ENCODE assay signal across 14 cellular contexts in genomic region chr15:69531302-69532027, GRCh38.
DNase-seq lines count a peak whose midpoint lies in the region; ATAC-seq, FAIRE-seq and TF ChIP-seq lines count a peak whose summit lies in the region.
"Had no signal": no experiment of that assay in that cellular context is flagged by ENCODE, and none has a peak within 500 bp of the region (broad histone marks: within the 10 kb centered on the region; RNA-seq: fewer than 3 reads in every experiment).

No MANE protein-coding gene starts in this region.

- H2BK5ac ChIP-seq in H1 (ENCODE audit: low read depth, low read length): 0 out of 2 replicates have a peak overlapping the region, but pooled peaks have one; percentile 23
- no peak overlapping the region for H2BK5ac ChIP-seq in neuronal stem cell (ENCODE audit: low read length)

- H2BK15ac ChIP-seq in H1 (ENCODE audit: low read length) (no peak overlapping the region), neuronal stem cell (ENCODE audit: low read length) (no peak overlapping the region)

- H2AFZ ChIP-seq in H1 (ENCODE audit: low read length) (no peak overlapping the region), neuronal stem cell (ENCODE audit: low read length) (peak overlapping the region; percentile 59)

- no peaks in the 10 kb centered on the region for H3K27me3 ChIP-seq in H1 (replicated peaks in 1 of 4; ENCODE audit: control insufficient read depth in 3 of 4, extremely low read depth in 1 of 4, insufficient read depth in 3 of 4, low read length in 3 of 4)
- H3K27me3 ChIP-seq in neuronal stem cell (ENCODE audit: control insufficient read depth in 3 of 3, insufficient read depth in 3 of 3, low read depth in 1 of 3, low read length in 3 of 3): peaks cover 0 to 62% (median 0%) of the 10 kb centered on the region in 3 experiments
- H3K27me3 ChIP-seq: adrenal gland had no signal

- no peak overlapping the region for H3K14ac ChIP-seq in H1 (ENCODE audit: insufficient read length)
- H3K14ac ChIP-seq in neuronal stem cell (ENCODE audit: low read length): no peak overlapping the region

- H3K4ac ChIP-seq in H1 (replicated peaks; ENCODE audit: insufficient read length, low read depth, low read length) (peak overlapping the region; percentile 33), neuronal stem cell (ENCODE audit: low read length) (no peak overlapping the region)

- H3K23ac ChIP-seq in H1 (ENCODE audit: insufficient read length): no peak overlapping the region
- H3K23ac ChIP-seq in neuronal stem cell (ENCODE audit: low read depth, low read length, poor library complexity): no peak overlapping the region

- FAIRE-seq in H1 (lab: Jason Lieb, UNC): no peak
- FAIRE-seq: TTC549 had no signal

- CTCF ChIA-PET in H1 (lab: Charles Lee; ENCODE audit: partially characterized antibody): interaction anchor here (0.7 to 2.1 kb wide), 9 partner anchors 8 to 303 kb away, joined by 3 to 10 read pairs (median 3); no protein-coding TSS in a partner anchor

- TF ChIP-seq POLR2A in H1 (IDR thresholded peaks at IDR 0.05; ENCODE audit: control extremely low read depth in 1 of 2, low read depth in 2 of 2, low read length in 2 of 2): no peak

- TF ChIP-seq EP300 in H1 (IDR thresholded peaks at IDR 0.05; ENCODE audit: borderline replicate concordance in 1 of 2, low read depth in 2 of 2, low read length in 2 of 2): no peak

- H2BK20ac ChIP-seq in H1 (ENCODE audit: low read length): peak overlapping the region; percentile 87

- POLR2A ChIA-PET in H1 (lab: Charles Lee; ENCODE audit: partially characterized antibody): interaction anchor here (1.4 to 1.5 kb wide), 2 partner anchors 30 to 79 kb away, joined by 4 to 5 read pairs; partner anchors contain the start of gene RPLP1

- H4K91ac ChIP-seq in H1 (replicated peaks; ENCODE audit: insufficient read length, low read length): no peak overlapping the region
- H4K91ac ChIP-seq in neuronal stem cell (ENCODE audit: low read depth, low read length, poor library complexity): no peak overlapping the region

- no peak overlapping the region for H4K5ac ChIP-seq in H1 (ENCODE audit: insufficient read length, low read depth, low read length)

- H2BK120ac ChIP-seq in H1 (replicated peaks; ENCODE audit: low read depth, low read length) (no peak overlapping the region), neuronal stem cell (ENCODE audit: low read depth, low read length) (no peak overlapping the region)

- DNase-seq in H4 (ENCODE audit: low spot score): peak; percentile 33
- DNase-seq in NCI-H1105 treated with DMSO at 0.1 percent for 48 hours (lab: John Stamatoyannopoulos, UW): peak; percentile 74
- DNase-seq in H1 (ENCODE audit: low read depth in 1 of 2, low spot score in 2 of 2): peak in 1 of 2 experiments; percentile 58
- DNase-seq in neuronal stem cell (ENCODE audit: low spot score): no peak
- DNase-seq in NCI-H2196 treated with DMSO at 0.1 percent for 48 hours (lab: John Stamatoyannopoulos, UW; ENCODE audit: unreplicated experiment): no peak
- no peak for DNase-seq in DMS79 (lab: John Stamatoyannopoulos, UW)
- no peak for DNase-seq in NCI-H2227 treated with DMSO at 0.1 percent for 48 hours (lab: John Stamatoyannopoulos, UW)
- DNase-seq: activated CD4-positive, alpha-beta T cell treated with anti-CD3 and anti-CD28 coated beads, Interleukin-2, amount 50 U/mL, for 48 hours; adrenal gland; HCEC 1CT; Karpas-422; NCI-H2029 had no signal

- H3K4me1 ChIP-seq in H1 (replicated peaks in 1 of 4; ENCODE audit: control insufficient read depth in 3 of 4, insufficient read depth in 4 of 4, low read length in 3 of 4) (peaks cover 6 to 14% (median 8%) of the 10 kb centered on the region in 4 experiments; a peak in 5 of 7 replicates), neuronal stem cell (ENCODE audit: control insufficient read depth in 2 of 2, insufficient read depth in 1 of 2, low read depth in 1 of 2, low read length in 2 of 2) (peaks cover 11 to 28% of the 10 kb centered on the region in 2 donors)
- H3K4me1 ChIP-seq: adrenal gland had no signal

- no peak overlapping the region for H3K4me3 ChIP-seq in H1 (ENCODE audit: extremely low read depth in 1 of 4, insufficient read depth in 2 of 4, low read depth in 3 of 4, low read length in 4 of 4)
- H3K4me3 ChIP-seq in neuronal stem cell (ENCODE audit: low read length in 2 of 2): no peak overlapping the region
- H3K4me3 ChIP-seq: adrenal gland had no signal

- H2AK5ac ChIP-seq in H1 (ENCODE audit: low read depth, low read length) (no peak overlapping the region), neuronal stem cell (ENCODE audit: low read depth, low read length) (no peak overlapping the region)

- H3K79me2 ChIP-seq in H1 (ENCODE audit: control insufficient read depth in 1 of 2, insufficient read depth in 2 of 2, low read length in 2 of 2): no peaks in the 10 kb centered on the region

- no peak overlapping the region for H3K56ac ChIP-seq in H1 (replicated peaks; ENCODE audit: insufficient read length, low read depth, low read length)

- H3K36me3 ChIP-seq in H1 (ENCODE audit: control insufficient read depth in 2 of 4, insufficient read depth in 4 of 4, low read length in 3 of 4): no peaks in the 10 kb centered on the region
- no peaks in the 10 kb centered on the region for H3K36me3 ChIP-seq in neuronal stem cell (replicated peaks in 1 of 2; ENCODE audit: control insufficient read depth in 2 of 2, insufficient read depth in 2 of 2, low read length in 2 of 2)
- H3K36me3 ChIP-seq: adrenal gland had no signal

- 59% methylated on average over 16 of the region's 16 CpGs; no CpG with 5 or more reads in 1 of the 2 experiments for WGBS in H1 (ENCODE audit: extremely low coverage in 1 of 2, insufficient coverage in 1 of 2, insufficient read length in 1 of 2, insufficient replicate concordance in 2 of 2, low coverage in 1 of 2, low lambda C conversion rate in 2 of 2, missing lambda C conversion rate in 1 of 2), 2 experiments
- whole genome bisulfite sequencing in neuronal stem cell (ENCODE audit: extremely low coverage in 2 of 2, insufficient read length in 2 of 2, insufficient replicate concordance in 1 of 2), 2 donors: no CpG with 5 or more reads among the region's 16 CpGs

- H3K9me3 ChIP-seq in H1 (ENCODE audit: insufficient read depth in 2 of 2, low read depth in 1 of 2, low read length in 1 of 2) (no peaks in the 10 kb centered on the region), neuronal stem cell (replicated peaks in 1 of 2; ENCODE audit: control insufficient read depth in 2 of 2, insufficient read depth in 1 of 2, low read depth in 1 of 2, low read length in 2 of 2) (no peaks in the 10 kb centered on the region)
- H3K9me3 ChIP-seq: adrenal gland had no signal

- H3K4me2 ChIP-seq in H1 (ENCODE audit: insufficient read depth in 1 of 2, low read depth in 2 of 2, low read length in 2 of 2) (peak overlapping the region; percentile 14 to 41; a peak in 2 of 4 replicates), neuronal stem cell (ENCODE audit: insufficient read depth, low read length, poor library complexity, severe bottlenecking) (no peak overlapping the region)

- no peak overlapping the region for H3K9ac ChIP-seq in H1 (replicated peaks in 1 of 4; ENCODE audit: extremely low read depth in 1 of 4, low read depth in 3 of 4, low read length in 3 of 4)
- H3K9ac ChIP-seq in neuronal stem cell (ENCODE audit: low read depth, low read length, poor library complexity): no peak overlapping the region

- H4K20me1 ChIP-seq in H1 (replicated peaks in 1 of 2; ENCODE audit: control insufficient read depth in 1 of 2, insufficient read depth in 2 of 2, low read length in 2 of 2): no peaks in the 10 kb centered on the region

- H3K79me1 ChIP-seq in H1 (ENCODE audit: low read depth, low read length) (no peaks in the 10 kb centered on the region), neuronal stem cell (ENCODE audit: low read depth, low read length) (no peaks in the 10 kb centered on the region)

- no peaks in the 10 kb centered on the region for H3K23me2 ChIP-seq in H1 (ENCODE audit: low read depth, low read length)

- H3K27ac ChIP-seq in H1 (ENCODE audit: low read depth, low read length) (no peak overlapping the region), neuronal stem cell (replicated peaks; ENCODE audit: low read length) (peak overlapping the region; percentile 23)
- H3K27ac ChIP-seq: adrenal gland had no signal

- H2BK12ac ChIP-seq in H1 (ENCODE audit: low read depth, low read length) (no peak overlapping the region), neuronal stem cell (ENCODE audit: low read length) (no peak overlapping the region)

- no peak for ATAC-seq in HG03095 (IDR thresholded peaks at IDR 0.05; ENCODE audit: unreplicated experiment)

- no peak overlapping the region; the same call in 1 of the 2 replicates for H3K18ac ChIP-seq in H1 (ENCODE audit: extremely low read depth, low read length)
- H3K18ac ChIP-seq in neuronal stem cell (ENCODE audit: low read length): peak overlapping the region; percentile 42

- H4K8ac ChIP-seq in H1 (ENCODE audit: extremely low read depth, insufficient read depth, low read length) (no peak overlapping the region; the same call in 1 of the 2 replicates), neuronal stem cell (ENCODE audit: low read depth, low read length) (no peak overlapping the region)

- TF ChIP-seq CTCF in H1 (IDR thresholded peaks at IDR 0.05; ENCODE audit: control extremely low read depth in 1 of 3, insufficient read depth in 1 of 3, low read depth in 1 of 3, low read length in 3 of 3): no peak

- TF ChIP-seq RAD21 in H1 (IDR thresholded peaks at IDR 0.05 in 1 of 2, conservative IDR thresholded peaks at IDR 0.05 in 1 of 2; ENCODE audit: low read depth in 2 of 2, low read length in 2 of 2): no peak

TF ChIP-seq in H1, 55 proteins besides CTCF, POLR2A, EP300 and RAD21 (continues in another document):
- TF ChIP-seq ASH2L (IDR thresholded peaks at IDR 0.05; ENCODE audit: low read length): peak; percentile 73
- TF ChIP-seq HDAC2 (IDR thresholded peaks at IDR 0.05; ENCODE audit: borderline replicate concordance in 1 of 2, low read depth in 2 of 2, low read length in 2 of 2): no peak
- TF ChIP-seq SP1 (IDR thresholded peaks at IDR 0.05; ENCODE audit: low read depth, low read length): peak; percentile 61; the same call in 1 of the 2 replicates
- TF ChIP-seq MAX (IDR thresholded peaks at IDR 0.05): no peak
- TF ChIP-seq YY1 (IDR thresholded peaks at IDR 0.05; ENCODE audit: low read depth, low read length): peak; percentile 62; the same call in 1 of the 2 replicates
- TF ChIP-seq E2F6 (IDR thresholded peaks at IDR 0.05): no peak
- TF ChIP-seq JUND (IDR thresholded peaks at IDR 0.05; ENCODE audit: low read length): no peak
- TF ChIP-seq GABPA (IDR thresholded peaks at IDR 0.05; ENCODE audit: borderline replicate concordance, insufficient read depth, low read length): no peak
- no peak for TF ChIP-seq NRF1 (IDR thresholded peaks at IDR 0.05; ENCODE audit: low read depth, low read length)

Comparison
In these comparisons a context has a peak if more than half of its experiments do, and no peak if none do; other contexts are left out.
1. DNase-seq: peak in H4 (single experiment) and NCI-H1105 treated with DMSO at 0.1 percent for 48 hours (single experiment); none in neuronal stem cell (single experiment), NCI-H2196 treated with DMSO at 0.1 percent for 48 hours (single experiment), DMS79 (single experiment) and NCI-H2227 treated with DMSO at 0.1 percent for 48 hours (single experiment).